8 cellular contexts compared by ENCODE assay signal in genomic region chr17:39527220-39527813, GRCh38.
DNase-seq lines count a peak whose midpoint lies in the region; ATAC-seq and TF ChIP-seq lines count a peak whose summit lies in the region.

No MANE protein-coding gene starts in this region.

- TF ChIP-seq CTCF in GM13977 (IDR thresholded peaks at IDR 0.05; ENCODE audit: extremely low read depth, insufficient read depth, missing control alignments) (peak; percentile 53), SU-DHL-6 (IDR thresholded peaks at IDR 0.05; ENCODE audit: insufficient read depth, low read length, poor library complexity, severe bottlenecking) (peak; percentile 51), prostate gland (IDR thresholded peaks at IDR 0.05) (peak in 2 of 4 experiments; percentile 60 to 63)

- H3K4me1 ChIP-seq in prostate gland (replicated peaks) = no peaks in the 10 kb centered on the region

- TF ChIP-seq POLR2A in prostate gland (IDR thresholded peaks at IDR 0.05) = no peak

- H3K9ac ChIP-seq in SU-DHL-6 (ENCODE audit: low read length) = no peak overlapping the region

- H3K9me2 ChIP-seq in SU-DHL-6 (replicated peaks; ENCODE audit: insufficient read depth, low read length) = no peaks in the 10 kb centered on the region

- DNase-seq in Ammon's horn (ENCODE audit: low spot score) (peak; percentile 48), GM13977 (ENCODE audit: low spot score) (no peak), iPS-NIHi11 (ENCODE audit: low spot score) (peak; percentile 37), ureter (ENCODE audit: low spot score) (no peak), prostate gland (ENCODE audit: low spot score) (no peak)
- DNase-seq in activated effector memory CD4-positive, alpha-beta T cell treated with Interleukin-2 at 50 U/mL for 16 hours = no peak

- H3K27ac ChIP-seq in SU-DHL-6 (ENCODE audit: low read depth, low read length) (no peak overlapping the region), prostate gland (no peak overlapping the region)

- H3K4me3 ChIP-seq in SU-DHL-6 (ENCODE audit: insufficient read depth, low read length, poor library complexity, severe bottlenecking) (no peak overlapping the region), prostate gland (no peak overlapping the region)

- H3K9me3 ChIP-seq in SU-DHL-6 (ENCODE audit: insufficient read depth, low read length) (no peaks in the 10 kb centered on the region), prostate gland (no peaks in the 10 kb centered on the region)

- ATAC-seq in HG02884 (IDR thresholded peaks at IDR 0.05; ENCODE audit: unreplicated experiment) = no peak

- H3K79me2 ChIP-seq in SU-DHL-6 (ENCODE audit: insufficient read depth, low read length) = no peaks in the 10 kb centered on the region

- intact Hi-C loops in prostate gland (cut with DNase I) = no loop called here

- in situ Hi-C loops in GM13977 (cut with MboI; ENCODE audit: low pct_unique_long_range_greater_than_20kb, low sequenced_read_pairs, unreplicated experiment) = no loop called here

- H3K27me3 ChIP-seq in SU-DHL-6 (ENCODE audit: low read length) (no peaks in the 10 kb centered on the region), prostate gland (replicated peaks; ENCODE audit: insufficient read depth) (no peaks in the 10 kb centered on the region)

- peaks cover 49% of the 10 kb centered on the region; the same call in 1 of the 2 replicates for H3K36me3 ChIP-seq in SU-DHL-6 (ENCODE audit: low read length)
- peaks cover 0 to 17% of the 10 kb centered on the region in 2 donors for H3K36me3 ChIP-seq in prostate gland

- H3K4me2 ChIP-seq in SU-DHL-6 (ENCODE audit: low read depth, low read length, poor library complexity, severe bottlenecking) = no peak overlapping the region

- no peaks in the 10 kb centered on the region for H4K20me1 ChIP-seq in SU-DHL-6 (ENCODE audit: low read depth, low read length)

- 0 out of 2 replicates have a peak, but pooled peaks cover 4% of the 10 kb centered on the region for H3F3A ChIP-seq in SU-DHL-6 (ENCODE audit: insufficient read depth)

- 92% methylated on average over 7 of the region's 7 CpGs for WGBS in prostate gland

- H2AFZ ChIP-seq in SU-DHL-6 (ENCODE audit: low read depth, low read length, severe bottlenecking) = no peak overlapping the region

Comparison
In these comparisons a context has a peak if more than half of its experiments do, and no peak if none do; other contexts are left out.
1. DNase-seq: peak in Ammon's horn (single experiment) and iPS-NIHi11 (single experiment); none in GM13977 (single experiment), ureter (single experiment), activated effector memory CD4-positive, alpha-beta T cell treated with Interleukin-2 at 50 U/mL for 16 hours (single experiment) and prostate gland (single experiment).